2 cellular contexts compared by ENCODE assay signal in the genomic region with DNA sequence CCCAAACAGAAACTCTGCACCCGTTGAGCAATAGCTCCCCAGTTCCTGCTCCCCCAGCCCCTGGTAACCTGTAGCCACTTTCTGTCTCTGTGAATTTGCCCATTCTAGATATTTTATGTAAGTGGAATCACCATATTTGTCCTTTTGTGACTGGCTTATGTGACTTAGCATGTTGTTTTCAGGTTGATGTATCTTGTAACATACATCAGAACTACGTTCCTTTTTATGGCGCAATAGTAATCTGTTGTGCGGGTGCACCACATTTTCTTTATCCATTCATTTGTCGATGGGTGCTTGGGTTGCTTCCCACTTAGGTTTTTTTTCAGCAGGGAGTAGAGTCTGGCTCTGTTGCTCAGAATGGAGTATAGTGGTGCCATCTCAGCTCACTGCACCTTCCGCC.
TF ChIP-seq lines count a peak whose summit lies in the region.

No MANE protein-coding gene starts in this region.

TF ChIP-seq in IMR-90, 13 proteins besides CTCF, POLR2A, EP300 and RAD21:
- TF ChIP-seq RFX5 (IDR thresholded peaks at IDR 0.05; ENCODE audit: low read depth, low read length) (no peak), CHD1 (IDR thresholded peaks at IDR 0.05; ENCODE audit: low read depth, low read length) (no peak), BHLHE40 (IDR thresholded peaks at IDR 0.05; ENCODE audit: low read depth, low read length) (no peak), CEBPB (IDR thresholded peaks at IDR 0.05; ENCODE audit: low read depth, low read length) (peak; percentile 71), NFE2L2 (IDR thresholded peaks at IDR 0.05; ENCODE audit: low read depth, low read length) (no peak), MXI1 (IDR thresholded peaks at IDR 0.05; ENCODE audit: borderline replicate concordance, low read depth, low read length) (no peak)
- TF ChIP-seq, protein P1, sequence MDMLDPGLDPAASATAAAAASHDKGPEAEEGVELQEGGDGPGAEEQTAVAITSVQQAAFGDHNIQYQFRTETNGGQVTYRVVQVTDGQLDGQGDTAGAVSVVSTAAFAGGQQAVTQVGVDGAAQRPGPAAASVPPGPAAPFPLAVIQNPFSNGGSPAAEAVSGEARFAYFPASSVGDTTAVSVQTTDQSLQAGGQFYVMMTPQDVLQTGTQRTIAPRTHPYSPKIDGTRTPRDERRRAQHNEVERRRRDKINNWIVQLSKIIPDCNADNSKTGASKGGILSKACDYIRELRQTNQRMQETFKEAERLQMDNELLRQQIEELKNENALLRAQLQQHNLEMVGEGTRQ (IDR thresholded peaks at IDR 0.05; ENCODE audit: low read depth, low read length): no peak
- TF ChIP-seq, protein P2, sequence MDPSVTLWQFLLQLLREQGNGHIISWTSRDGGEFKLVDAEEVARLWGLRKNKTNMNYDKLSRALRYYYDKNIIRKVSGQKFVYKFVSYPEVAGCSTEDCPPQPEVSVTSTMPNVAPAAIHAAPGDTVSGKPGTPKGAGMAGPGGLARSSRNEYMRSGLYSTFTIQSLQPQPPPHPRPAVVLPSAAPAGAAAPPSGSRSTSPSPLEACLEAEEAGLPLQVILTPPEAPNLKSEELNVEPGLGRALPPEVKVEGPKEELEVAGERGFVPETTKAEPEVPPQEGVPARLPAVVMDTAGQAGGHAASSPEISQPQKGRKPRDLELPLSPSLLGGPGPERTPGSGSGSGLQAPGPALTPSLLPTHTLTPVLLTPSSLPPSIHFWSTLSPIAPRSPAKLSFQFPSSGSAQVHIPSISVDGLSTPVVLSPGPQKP (IDR thresholded peaks at IDR 0.05; ENCODE audit: borderline replicate concordance, low read depth, low read length): no peak
TF ChIP-seq in IMR-90: peak in this region for 1.

TF ChIP-seq in endothelial cell of umbilical vein, 7 proteins besides CTCF, POLR2A, EP300 and RAD21:
- TF ChIP-seq MYC (IDR thresholded peaks at IDR 0.05; ENCODE audit: low read depth, low read length): no peak
- no peak for TF ChIP-seq JUN (IDR thresholded peaks at IDR 0.05; ENCODE audit: borderline replicate concordance, insufficient read depth, insufficient read length, low read depth)
- no peak for TF ChIP-seq POLR2AphosphoS5 (IDR thresholded peaks at IDR 0.05; ENCODE audit: insufficient read depth, low read depth, low read length)
- TF ChIP-seq EZH2 (IDR thresholded peaks at IDR 0.05; ENCODE audit: borderline replicate concordance, low read depth, low read length, severe bottlenecking): no peak
- TF ChIP-seq FOS (IDR thresholded peaks at IDR 0.05; ENCODE audit: borderline replicate concordance, insufficient read depth, low read length): no peak
- TF ChIP-seq, protein P3, sequence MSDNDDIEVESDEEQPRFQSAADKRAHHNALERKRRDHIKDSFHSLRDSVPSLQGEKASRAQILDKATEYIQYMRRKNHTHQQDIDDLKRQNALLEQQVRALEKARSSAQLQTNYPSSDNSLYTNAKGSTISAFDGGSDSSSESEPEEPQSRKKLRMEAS (IDR thresholded peaks at IDR 0.05; ENCODE audit: insufficient read depth, insufficient read length): no peak
- TF ChIP-seq GATA2 (IDR thresholded peaks at IDR 0.05; ENCODE audit: insufficient read depth, insufficient read length, low read depth, low read length): no peak
